ENCODE assay signal across 1 cellular context in the genomic region with DNA sequence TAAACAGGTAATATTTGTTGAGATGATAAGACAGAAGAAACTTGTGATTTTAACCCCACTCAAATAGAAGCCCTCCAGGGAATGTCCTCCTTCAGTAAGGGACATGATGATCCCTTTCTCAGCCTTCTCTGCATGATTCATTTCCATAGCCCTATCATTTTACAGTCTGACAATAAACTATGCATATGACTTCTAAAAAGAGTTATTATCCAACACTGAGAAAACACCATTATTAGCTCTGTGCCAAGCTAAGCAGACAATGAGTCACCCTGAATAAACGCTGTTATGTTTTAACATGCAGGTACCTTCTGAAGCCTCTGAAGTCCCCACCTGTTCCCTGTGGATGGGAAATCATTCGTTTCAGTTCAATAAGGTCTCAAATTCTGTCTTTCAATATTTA.
A peak's percentile ranks its signal among the peaks of the same experiment; 100 is the strongest.
TF ChIP-seq lines count a peak whose summit lies in the region.

No MANE protein-coding gene starts in this region.

TF ChIP-seq in HepG2, 621 proteins besides CTCF, POLR2A, EP300 and RAD21 (continued from another document):
- TF ChIP-seq, protein P1, sequence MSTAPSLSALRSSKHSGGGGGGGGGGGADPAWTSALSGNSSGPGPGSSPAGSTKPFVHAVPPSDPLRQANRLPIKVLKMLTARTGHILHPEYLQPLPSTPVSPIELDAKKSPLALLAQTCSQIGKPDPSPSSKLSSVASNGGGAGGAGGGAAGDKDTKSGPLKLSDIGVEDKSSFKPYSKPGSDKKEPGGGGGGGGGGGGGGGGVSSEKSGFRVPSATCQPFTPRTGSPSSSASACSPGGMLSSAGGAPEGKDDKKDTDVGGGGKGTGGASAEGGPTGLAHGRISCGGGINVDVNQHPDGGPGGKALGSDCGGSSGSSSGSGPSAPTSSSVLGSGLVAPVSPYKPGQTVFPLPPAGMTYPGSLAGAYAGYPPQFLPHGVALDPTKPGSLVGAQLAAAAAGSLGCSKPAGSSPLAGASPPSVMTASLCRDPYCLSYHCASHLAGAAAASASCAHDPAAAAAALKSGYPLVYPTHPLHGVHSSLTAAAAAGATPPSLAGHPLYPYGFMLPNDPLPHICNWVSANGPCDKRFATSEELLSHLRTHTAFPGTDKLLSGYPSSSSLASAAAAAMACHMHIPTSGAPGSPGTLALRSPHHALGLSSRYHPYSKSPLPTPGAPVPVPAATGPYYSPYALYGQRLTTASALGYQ (CRISPR knock-in tag; IDR thresholded peaks at IDR 0.05) = peak; percentile 31; the same call in 1 of the 2 replicates
- TF ChIP-seq RELA (CRISPR knock-in tag; IDR thresholded peaks at IDR 0.05) = no peak
- TF ChIP-seq SIN3B (IDR thresholded peaks at IDR 0.05; ENCODE audit: low read length) = no peak
- no peak for TF ChIP-seq MED1 (CRISPR knock-in tag; IDR thresholded peaks at IDR 0.05)
